Comparison of ENCODE assay signal across 1 cellular context in the genomic region with DNA sequence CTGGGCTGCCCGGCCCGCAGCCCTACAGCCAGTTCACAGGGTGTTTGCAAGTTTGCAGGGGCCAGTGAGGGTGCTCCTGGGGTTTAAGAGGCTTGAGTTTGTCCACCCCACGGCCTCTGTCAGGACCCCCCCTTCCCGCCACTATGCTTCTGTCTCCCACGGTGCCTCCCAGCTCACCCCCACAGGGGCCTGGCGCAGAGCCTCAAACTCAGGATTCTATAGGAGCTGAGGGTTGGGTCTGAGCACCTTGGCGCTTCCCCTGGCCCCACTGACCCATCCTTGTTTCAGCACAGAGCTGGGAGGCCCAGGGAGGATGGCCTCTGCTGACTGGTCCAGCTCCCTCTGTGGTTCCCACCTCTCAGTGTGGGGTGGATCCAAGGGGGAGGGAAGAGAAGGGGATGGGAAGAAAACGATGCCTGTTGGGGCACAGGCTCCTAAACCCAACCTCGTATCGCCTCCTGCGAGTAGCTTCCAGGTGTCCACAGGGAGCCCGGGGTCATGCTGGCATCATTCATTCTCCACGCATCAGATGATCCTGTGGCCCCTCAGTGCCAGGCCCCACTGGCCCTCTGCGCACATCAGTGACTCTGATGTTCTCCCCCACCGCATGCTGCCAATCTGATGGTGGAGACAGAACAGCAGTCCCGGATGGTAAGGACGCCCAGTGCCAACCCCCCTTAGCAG.
TF ChIP-seq lines count a peak whose summit lies in the region.

No MANE protein-coding gene starts in this region.

TF ChIP-seq in K562, 482 proteins besides CTCF, POLR2A, EP300 and RAD21 (continued from another document):
- TF ChIP-seq SMAD3 (CRISPR knock-in tag; conservative IDR thresholded peaks at IDR 0.05) (no peak), ETS2 (tag; IDR thresholded peaks at IDR 0.05; ENCODE audit: borderline replicate concordance, poor library complexity, severe bottlenecking) (no peak), CBFB (CRISPR knock-in tag; IDR thresholded peaks at IDR 0.05) (no peak), ZBTB7A (IDR thresholded peaks at IDR 0.05; ENCODE audit: borderline replicate concordance, control insufficient read depth, low read depth, low read length) (0 out of 2 replicates have a peak, but pooled peaks have one; percentile 11), LEF1 (IDR thresholded peaks at IDR 0.05) (no peak), POLR2G (IDR thresholded peaks at IDR 0.05; ENCODE audit: low read depth, low read length) (peak; percentile 74), ETV6 (IDR thresholded peaks at IDR 0.05; ENCODE audit: borderline replicate concordance in 1 of 2, low read depth in 2 of 2, low read length in 1 of 2) (0 out of 4 replicates have a peak, but pooled peaks of 1 of the 2 experiments have one; percentile 9), ETV6 (CRISPR knock-in tag; IDR thresholded peaks at IDR 0.05; ENCODE audit: borderline replicate concordance) (no peak), MTA3 (IDR thresholded peaks at IDR 0.05; ENCODE audit: borderline replicate concordance) (peak; percentile 1; the same call in 1 of the 2 replicates), RUNX1 (IDR thresholded peaks at IDR 0.05; ENCODE audit: low read depth) (no peak), NCOA1 (IDR thresholded peaks at IDR 0.05; ENCODE audit: low read depth) (0 out of 2 replicates have a peak, but pooled peaks have one; percentile 0)
- TF ChIP-seq, protein P1, sequence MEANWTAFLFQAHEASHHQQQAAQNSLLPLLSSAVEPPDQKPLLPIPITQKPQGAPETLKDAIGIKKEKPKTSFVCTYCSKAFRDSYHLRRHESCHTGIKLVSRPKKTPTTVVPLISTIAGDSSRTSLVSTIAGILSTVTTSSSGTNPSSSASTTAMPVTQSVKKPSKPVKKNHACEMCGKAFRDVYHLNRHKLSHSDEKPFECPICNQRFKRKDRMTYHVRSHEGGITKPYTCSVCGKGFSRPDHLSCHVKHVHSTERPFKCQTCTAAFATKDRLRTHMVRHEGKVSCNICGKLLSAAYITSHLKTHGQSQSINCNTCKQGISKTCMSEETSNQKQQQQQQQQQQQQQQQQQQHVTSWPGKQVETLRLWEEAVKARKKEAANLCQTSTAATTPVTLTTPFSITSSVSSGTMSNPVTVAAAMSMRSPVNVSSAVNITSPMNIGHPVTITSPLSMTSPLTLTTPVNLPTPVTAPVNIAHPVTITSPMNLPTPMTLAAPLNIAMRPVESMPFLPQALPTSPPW (CRISPR knock-in tag; IDR thresholded peaks at IDR 0.05) = peak; percentile 46; the same call in 1 of the 2 replicates
- TF ChIP-seq, protein P2, sequence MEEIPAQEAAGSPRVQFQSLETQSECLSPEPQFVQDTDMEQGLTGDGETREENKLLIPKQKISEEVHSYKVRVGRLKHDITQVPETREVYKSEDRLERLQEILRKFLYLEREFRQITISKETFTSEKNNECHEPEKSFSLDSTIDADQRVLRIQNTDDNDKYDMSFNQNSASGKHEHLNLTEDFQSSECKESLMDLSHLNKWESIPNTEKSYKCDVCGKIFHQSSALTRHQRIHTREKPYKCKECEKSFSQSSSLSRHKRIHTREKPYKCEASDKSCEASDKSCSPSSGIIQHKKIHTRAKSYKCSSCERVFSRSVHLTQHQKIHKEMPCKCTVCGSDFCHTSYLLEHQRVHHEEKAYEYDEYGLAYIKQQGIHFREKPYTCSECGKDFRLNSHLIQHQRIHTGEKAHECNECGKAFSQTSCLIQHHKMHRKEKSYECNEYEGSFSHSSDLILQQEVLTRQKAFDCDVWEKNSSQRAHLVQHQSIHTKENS (CRISPR knock-in tag; IDR thresholded peaks at IDR 0.05) = no peak
- TF ChIP-seq, protein P3, sequence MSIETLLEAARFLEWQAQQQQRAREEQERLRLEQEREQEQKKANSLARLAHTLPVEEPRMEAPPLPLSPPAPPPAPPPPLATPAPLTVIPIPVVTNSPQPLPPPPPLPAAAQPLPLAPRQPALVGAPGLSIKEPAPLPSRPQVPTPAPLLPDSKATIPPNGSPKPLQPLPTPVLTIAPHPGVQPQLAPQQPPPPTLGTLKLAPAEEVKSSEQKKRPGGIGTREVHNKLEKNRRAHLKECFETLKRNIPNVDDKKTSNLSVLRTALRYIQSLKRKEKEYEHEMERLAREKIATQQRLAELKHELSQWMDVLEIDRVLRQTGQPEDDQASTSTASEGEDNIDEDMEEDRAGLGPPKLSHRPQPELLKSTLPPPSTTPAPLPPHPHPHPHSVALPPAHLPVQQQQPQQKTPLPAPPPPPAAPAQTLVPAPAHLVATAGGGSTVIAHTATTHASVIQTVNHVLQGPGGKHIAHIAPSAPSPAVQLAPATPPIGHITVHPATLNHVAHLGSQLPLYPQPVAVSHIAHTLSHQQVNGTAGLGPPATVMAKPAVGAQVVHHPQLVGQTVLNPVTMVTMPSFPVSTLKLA (conservative IDR thresholded peaks at IDR 0.05) = 0 out of 4 replicates have a peak, but pooled peaks of 1 of the 2 experiments have one; percentile 8
- TF ChIP-seq, protein P4, sequence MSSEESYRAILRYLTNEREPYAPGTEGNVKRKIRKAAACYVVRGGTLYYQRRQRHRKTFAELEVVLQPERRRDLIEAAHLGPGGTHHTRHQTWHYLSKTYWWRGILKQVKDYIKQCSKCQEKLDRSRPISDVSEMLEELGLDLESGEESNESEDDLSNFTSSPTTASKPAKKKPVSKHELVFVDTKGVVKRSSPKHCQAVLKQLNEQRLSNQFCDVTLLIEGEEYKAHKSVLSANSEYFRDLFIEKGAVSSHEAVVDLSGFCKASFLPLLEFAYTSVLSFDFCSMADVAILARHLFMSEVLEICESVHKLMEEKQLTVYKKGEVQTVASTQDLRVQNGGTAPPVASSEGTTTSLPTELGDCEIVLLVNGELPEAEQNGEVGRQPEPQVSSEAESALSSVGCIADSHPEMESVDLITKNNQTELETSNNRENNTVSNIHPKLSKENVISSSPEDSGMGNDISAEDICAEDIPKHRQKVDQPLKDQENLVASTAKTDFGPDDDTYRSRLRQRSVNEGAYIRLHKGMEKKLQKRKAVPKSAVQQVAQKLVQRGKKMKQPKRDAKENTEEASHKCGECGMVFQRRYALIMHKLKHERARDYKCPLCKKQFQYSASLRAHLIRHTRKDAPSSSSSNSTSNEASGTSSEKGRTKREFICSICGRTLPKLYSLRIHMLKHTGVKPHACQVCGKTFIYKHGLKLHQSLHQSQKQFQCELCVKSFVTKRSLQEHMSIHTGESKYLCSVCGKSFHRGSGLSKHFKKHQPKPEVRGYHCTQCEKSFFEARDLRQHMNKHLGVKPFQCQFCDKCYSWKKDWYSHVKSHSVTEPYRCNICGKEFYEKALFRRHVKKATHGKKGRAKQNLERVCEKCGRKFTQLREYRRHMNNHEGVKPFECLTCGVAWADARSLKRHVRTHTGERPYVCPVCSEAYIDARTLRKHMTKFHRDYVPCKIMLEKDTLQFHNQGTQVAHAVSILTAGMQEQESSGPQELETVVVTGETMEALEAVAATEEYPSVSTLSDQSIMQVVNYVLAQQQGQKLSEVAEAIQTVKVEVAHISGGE (CRISPR knock-in tag; IDR thresholded peaks at IDR 0.05) = peak in 1 of 3 experiments; percentile 5; a peak in 1 of 6 replicates
- TF ChIP-seq, protein P5, sequence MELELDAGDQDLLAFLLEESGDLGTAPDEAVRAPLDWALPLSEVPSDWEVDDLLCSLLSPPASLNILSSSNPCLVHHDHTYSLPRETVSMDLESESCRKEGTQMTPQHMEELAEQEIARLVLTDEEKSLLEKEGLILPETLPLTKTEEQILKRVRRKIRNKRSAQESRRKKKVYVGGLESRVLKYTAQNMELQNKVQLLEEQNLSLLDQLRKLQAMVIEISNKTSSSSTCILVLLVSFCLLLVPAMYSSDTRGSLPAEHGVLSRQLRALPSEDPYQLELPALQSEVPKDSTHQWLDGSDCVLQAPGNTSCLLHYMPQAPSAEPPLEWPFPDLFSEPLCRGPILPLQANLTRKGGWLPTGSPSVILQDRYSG (tag; conservative IDR thresholded peaks at IDR 0.05; ENCODE audit: low read depth) = 0 out of 2 replicates have a peak, but pooled peaks have one; percentile 9
